ENCODE assay signal across 27 cellular contexts in the genomic region with DNA sequence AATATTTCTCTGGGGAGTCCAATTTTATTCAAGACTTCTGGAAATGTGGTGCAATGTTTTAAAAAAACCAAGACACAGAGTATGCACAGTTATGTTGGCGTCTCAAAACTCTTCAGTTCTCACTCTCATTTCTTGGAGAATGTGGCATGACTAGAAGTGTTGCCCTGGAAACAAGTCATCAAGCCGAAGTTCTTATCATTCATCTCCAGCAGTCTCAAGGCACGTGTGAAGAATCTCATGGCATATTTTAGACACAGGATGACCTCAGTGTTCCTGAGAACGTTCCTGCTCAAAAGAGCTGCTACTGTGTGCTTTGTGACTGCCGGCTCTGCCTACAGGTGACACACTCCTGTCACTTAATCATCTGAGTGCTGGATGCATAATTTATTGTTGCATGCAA.
"Had no signal": no experiment of that assay in that cellular context is flagged by ENCODE, and none has a peak within 500 bp of the region (broad histone marks: within the 10 kb centered on the region; RNA-seq: fewer than 3 reads in every experiment).

No MANE protein-coding gene starts in this region.

- H3K4me3 ChIP-seq: left ventricle myocardium inferior, lung, pancreas, prostate gland, sigmoid colon, upper lobe of left lung had no signal

- H3K27ac Mint-ChIP-seq: activated B cell treated with CpG ODN at 0.5 μM for 24 hours; activated CD8-positive, alpha-beta T cell treated with anti-CD3 and anti-CD28 coated beads for 36 hours; activated naive CD8-positive, alpha-beta T cell; activated T-cell treated with anti-CD3 and anti-CD28 coated beads, Interleukin-2, amount 50 U/mL, for 72 hours; mesothelial cell of epicardium; nephron progenitor cell; stimulated activated effector memory CD8-positive, alpha-beta T cell treated with anti-CD3 and anti-CD28 coated beads, Interleukin-12 subunit alpha, Interleukin-12 subunit beta, amount 100 ng/mL, for 72 hours; stimulated activated naive CD8-positive, alpha-beta T cell treated with anti-CD3 and anti-CD28 coated beads, Interleukin-15, Interleukin-2, amounts not matched to agents 100 ng/mL and 50 ng/mL, for 24 hours; T-cell had no signal

- H3K4me1 Mint-ChIP-seq: activated B cell treated with CpG ODN at 0.5 μM for 24 hours; naive B cell; nephron progenitor cell; stimulated activated effector memory CD8-positive, alpha-beta T cell treated with anti-CD3 and anti-CD28 coated beads, Interleukin-12 subunit alpha, Interleukin-12 subunit beta, amount 100 ng/mL, for 72 hours; T-cell had no signal

- H3K36me3 ChIP-seq: left ventricle myocardium inferior, pancreas, prostate gland, sigmoid colon, upper lobe of left lung had no signal

- H3K4me1 ChIP-seq: left ventricle myocardium inferior, pancreas, prostate gland, sigmoid colon, upper lobe of left lung had no signal

- DNase-seq: activated B cell treated with CpG ODN at 0.5 μM for 24 hours; activated CD4-positive, alpha-beta T cell treated with anti-CD3 and anti-CD28 coated beads, Interleukin-2, amount 50 U/mL, for 1 hour; activated CD8-positive, alpha-beta T cell treated with anti-CD3 and anti-CD28 coated beads for 36 hours; activated effector memory CD4-positive, alpha-beta T cell treated with Interleukin-2 at 50 U/mL for 16 hours; activated naive CD4-positive, alpha-beta T cell treated with Interleukin-2 at 50 U/mL for 16 hours; activated T-cell treated with anti-CD3 and anti-CD28 coated beads for 4 hours; activated T-cell treated with anti-CD3 and anti-CD28 coated beads, Interleukin-2, amount 50 U/mL, for 72 hours; anterior cingulate cortex; effector memory CD4-positive, alpha-beta T cell; left ventricle myocardium inferior; naive B cell; nephron progenitor cell; pancreas; retina; sigmoid colon; small intestine; stimulated activated CD4-positive, alpha-beta T cell treated with anti-CD3 and anti-CD28 coated beads, Interleukin-4, amount 100 ng/mL, for 24 hours; T-cell; upper lobe of left lung had no signal

- H3K36me3 Mint-ChIP-seq: activated naive CD8-positive, alpha-beta T cell; mesothelial cell of epicardium; naive B cell; stimulated activated effector memory CD8-positive, alpha-beta T cell treated with anti-CD3 and anti-CD28 coated beads, Interleukin-12 subunit alpha, Interleukin-12 subunit beta, amount 100 ng/mL, for 72 hours; T-cell had no signal

- H3K27me3 ChIP-seq: sigmoid colon, upper lobe of left lung had no signal

- H3K27ac ChIP-seq: left ventricle myocardium inferior, pancreas, prostate gland, upper lobe of left lung had no signal

- H3K9me3 ChIP-seq: pancreas, prostate gland, sigmoid colon had no signal

- H3K9me3 Mint-ChIP-seq: activated B cell treated with CpG ODN at 0.5 μM for 24 hours had no signal

- H3K4me3 Mint-ChIP-seq: activated B cell treated with CpG ODN at 0.5 μM for 24 hours; activated CD8-positive, alpha-beta T cell treated with anti-CD3 and anti-CD28 coated beads for 36 hours; activated naive CD8-positive, alpha-beta T cell; activated T-cell treated with anti-CD3 and anti-CD28 coated beads, Interleukin-2, amount 50 U/mL, for 72 hours; mesothelial cell of epicardium; naive B cell; nephron progenitor cell; stimulated activated effector memory CD8-positive, alpha-beta T cell treated with anti-CD3 and anti-CD28 coated beads, Interleukin-12 subunit alpha, Interleukin-12 subunit beta, amount 100 ng/mL, for 72 hours; stimulated activated naive CD8-positive, alpha-beta T cell treated with anti-CD3 and anti-CD28 coated beads, Interleukin-15, Interleukin-2, amounts not matched to agents 100 ng/mL and 50 ng/mL, for 24 hours; T-cell had no signal

- ATAC-seq: activated CD8-positive, alpha-beta T cell treated with anti-CD3 and anti-CD28 coated beads for 36 hours; activated T-cell treated with anti-CD3 and anti-CD28 coated beads, Interleukin-2, amount 50 U/mL, for 72 hours; stimulated activated effector memory CD8-positive, alpha-beta T cell treated with anti-CD3 and anti-CD28 coated beads, Interleukin-12 subunit alpha, Interleukin-12 subunit beta, amount 100 ng/mL, for 72 hours; T-cell had no signal

- FAIRE-seq: colon, endothelial cell of umbilical vein, pancreas, small intestine had no signal
